In genomic region chr5:173055983-173056782, GRCh38 we compare ENCODE assay signal across 1 cellular context.
TF ChIP-seq lines count a peak whose summit lies in the region.

Gene CREBRF (plus strand): TSS chr5:173056352. CDS start chr5:173080776, 24,424 bp downstream.

TF ChIP-seq in K562, 482 proteins besides CTCF, POLR2A, EP300 and RAD21 (continued from another document and continues in another):
- TF ChIP-seq TSHZ1 (CRISPR knock-in tag; IDR thresholded peaks at IDR 0.05), result no peak
- no peak for TF ChIP-seq RBBP5 (IDR thresholded peaks at IDR 0.05; ENCODE audit: borderline replicate concordance, insufficient read depth, low read length, poor library complexity, severe bottlenecking)
- TF ChIP-seq HES1 (IDR thresholded peaks at IDR 0.05; ENCODE audit: low read depth), result peak; percentile 56; the same call in 1 of the 2 replicates
- TF ChIP-seq RFX5 (IDR thresholded peaks at IDR 0.05; ENCODE audit: low read depth, low read length), result no peak
- TF ChIP-seq SMAD4 (CRISPR knock-in tag; conservative IDR thresholded peaks at IDR 0.05), result peak; percentile 75
- TF ChIP-seq CBX2 (IDR thresholded peaks at IDR 0.05; ENCODE audit: insufficient read depth, low read length, poor library complexity, severe bottlenecking), result no peak
- TF ChIP-seq ZNF551 (CRISPR knock-in tag; IDR thresholded peaks at IDR 0.05), result no peak
- TF ChIP-seq ZNF232 (CRISPR knock-in tag; IDR thresholded peaks at IDR 0.05), result no peak
- no peak for TF ChIP-seq PTBP1 (IDR thresholded peaks at IDR 0.05; ENCODE audit: low read depth, low read length)
- no peak for TF ChIP-seq CHAMP1 (IDR thresholded peaks at IDR 0.05)
- TF ChIP-seq ZNF518B (CRISPR knock-in tag; IDR thresholded peaks at IDR 0.05), result no peak
- TF ChIP-seq RHOXF2B (CRISPR knock-in tag; conservative IDR thresholded peaks at IDR 0.05), result no peak
- TF ChIP-seq FOSL1 (tag; conservative IDR thresholded peaks at IDR 0.05), result peak; percentile 42; the same call in 1 of the 2 replicates
- TF ChIP-seq HNRNPL (IDR thresholded peaks at IDR 0.05; ENCODE audit: low read depth, low read length), result no peak
- TF ChIP-seq NCOA2 (IDR thresholded peaks at IDR 0.05; ENCODE audit: partially characterized antibody in 2 of 2), result no peak
- TF ChIP-seq ZBTB2 (IDR thresholded peaks at IDR 0.05), result no peak
- no peak for TF ChIP-seq ZNF217 (CRISPR knock-in tag; IDR thresholded peaks at IDR 0.05)
- no peak for TF ChIP-seq PRDM10 (IDR thresholded peaks at IDR 0.05; ENCODE audit: partially characterized antibody)
- TF ChIP-seq E2F1 (CRISPR knock-in tag; IDR thresholded peaks at IDR 0.05), result peak; percentile 75
- TF ChIP-seq HBP1 (CRISPR knock-in tag; IDR thresholded peaks at IDR 0.05), result peak; percentile 42; the same call in 1 of the 2 replicates
- TF ChIP-seq ZNF778 (CRISPR knock-in tag; IDR thresholded peaks at IDR 0.05), result no peak
- TF ChIP-seq KHSRP (IDR thresholded peaks at IDR 0.05), result no peak
- TF ChIP-seq ZNF124 (CRISPR knock-in tag; IDR thresholded peaks at IDR 0.05), result no peak
- TF ChIP-seq NONO (IDR thresholded peaks at IDR 0.05; ENCODE audit: low read depth in 2 of 2, low read length in 1 of 2), result no peak
- no peak for TF ChIP-seq PCBP1 (IDR thresholded peaks at IDR 0.05; ENCODE audit: low read depth, low read length, poor library complexity, severe bottlenecking)
- no peak for TF ChIP-seq OTX1 (CRISPR knock-in tag; IDR thresholded peaks at IDR 0.05)
- TF ChIP-seq MCM7 (IDR thresholded peaks at IDR 0.05), result no peak
- TF ChIP-seq CBX3 (IDR thresholded peaks at IDR 0.05; ENCODE audit: borderline replicate concordance in 1 of 2, low read length in 2 of 2), result peak in 1 of 2 experiments; percentile 39; a peak in 1 of 3 replicates
- no peak for TF ChIP-seq SMC3 (conservative IDR thresholded peaks at IDR 0.05; ENCODE audit: insufficient read depth, low read depth, low read length)
- no peak for TF ChIP-seq ZNF449 (CRISPR knock-in tag; IDR thresholded peaks at IDR 0.05)
- TF ChIP-seq ESRRB (CRISPR knock-in tag; IDR thresholded peaks at IDR 0.05; ENCODE audit: borderline replicate concordance), result no peak
- TF ChIP-seq PBX2 (CRISPR knock-in tag; IDR thresholded peaks at IDR 0.05; ENCODE audit: low read depth), result no peak
- TF ChIP-seq PBX2 (tag; conservative IDR thresholded peaks at IDR 0.05; ENCODE audit: low read depth), result no peak
